Comparison of ENCODE assay signal across 8 cellular contexts in genomic region chr14:53152909-53153701, GRCh38. TPM values are rescaled to one million over a fixed set of nuclear protein-coding genes. Genes with fewer than 3 reads are reported as not detected.
DNase-seq lines count a peak whose midpoint lies in the region; ATAC-seq and TF ChIP-seq lines count a peak whose summit lies in the region.

DDHD1 (minus strand) TSS chr14:53153323; CDS start chr14:53153098, 225 bp downstream.

- peak within 1 kb of the TSS; percentile 94 for H3K27ac Mint-ChIP-seq in HFFc6
- H3K27ac Mint-ChIP-seq in T-cell = peak within 1 kb of the TSS; percentile 97 to 98

- ATAC-seq in T-cell (replicated peaks in 1 of 4) (peak; percentile 83 to 89 (median 86)), heart left ventricle (peak; percentile 66 to 96 (median 92)), upper lobe of right lung (peak; percentile 96)

- no peaks in the 10 kb centered on the region for H3K27me3 ChIP-seq in adipocyte (replicated peaks; ENCODE audit: control insufficient read depth, insufficient read depth, low read length)
- no peaks in the 10 kb centered on the region for H3K27me3 ChIP-seq in heart left ventricle
- H3K27me3 ChIP-seq in upper lobe of right lung = no peaks in the 10 kb centered on the region

- DNase-seq in GM10266 (ENCODE audit: extremely low spot score) (peak; percentile 93), HFFc6 (peak; percentile 29), NB4 (ENCODE audit: low read depth) (peak; percentile 89), T-cell (peak; percentile 63 to 87 (median 80)), adipocyte (ENCODE audit: low read depth) (peak; percentile 90), heart left ventricle (peak; percentile 75 to 92 (median 85)), posterior vena cava (ENCODE audit: low spot score) (peak; percentile 91), upper lobe of right lung (peak; percentile 91)

- H3K4me3 ChIP-seq in NB4 (ENCODE audit: low read depth, low read length) (peak within 1 kb of the TSS; percentile 92), adipocyte (ENCODE audit: low read length) (peak within 1 kb of the TSS; percentile 91), heart left ventricle (peak within 1 kb of the TSS; percentile 58 to 96 (median 88)), upper lobe of right lung (peak within 1 kb of the TSS; percentile 89)

- TF ChIP-seq POLR2A in NB4 (IDR thresholded peaks at IDR 0.05; ENCODE audit: extremely low read depth, insufficient read length) = peak; percentile 83
- peak in 1 of 2 donors; percentile 64 for TF ChIP-seq POLR2A in heart left ventricle (IDR thresholded peaks at IDR 0.05)

- TF ChIP-seq CTCF in GM10266 (IDR thresholded peaks at IDR 0.05; ENCODE audit: control insufficient read depth, insufficient read depth, low read depth, missing control alignments) = no peak
- TF ChIP-seq CTCF in HFFc6 (IDR thresholded peaks at IDR 0.05) = no peak
- no peak for TF ChIP-seq CTCF in NB4 (IDR thresholded peaks at IDR 0.05; ENCODE audit: low read depth, low read length)
- TF ChIP-seq CTCF in heart left ventricle (IDR thresholded peaks at IDR 0.05) = no peak
- no peak for TF ChIP-seq CTCF in upper lobe of right lung (IDR thresholded peaks at IDR 0.05)

- peak within 1 kb of the TSS; percentile 80 to 95 (median 89) for H3K27ac ChIP-seq in heart left ventricle
- peak within 1 kb of the TSS; percentile 87 for H3K27ac ChIP-seq in upper lobe of right lung

- no peaks in the 10 kb centered on the region for H3K36me3 Mint-ChIP-seq in HFFc6 (ENCODE audit: low read depth)
- H3K36me3 Mint-ChIP-seq in T-cell = peaks cover 9% of the 10 kb centered on the region

- H3K4me1 Mint-ChIP-seq in HFFc6 (ENCODE audit: low read depth) (peaks cover 37% of the 10 kb centered on the region), T-cell (peaks cover 46 to 54% (median 47%) of the 10 kb centered on the region in 3 donors)

- peak within 1 kb of the TSS; percentile 90 for H3K9ac ChIP-seq in adipocyte (ENCODE audit: low read length)

- CTCF ChIA-PET in T-cell (lab: Charles Lee) = interaction anchor here (0.5 to 3.1 kb wide), 7 partner anchors 12 to 195 kb away, joined by 3 to 23 read pairs (median 4); no protein-coding TSS in a partner anchor

- peaks cover 21% of the 10 kb centered on the region for H3K4me1 ChIP-seq in adipocyte (ENCODE audit: control insufficient read depth, insufficient read depth, low read length)
- peaks cover 0 to 41% (median 15%) of the 10 kb centered on the region in 12 donors for H3K4me1 ChIP-seq in heart left ventricle
- H3K4me1 ChIP-seq in upper lobe of right lung = peaks cover 20% of the 10 kb centered on the region

- H3K4me3 Mint-ChIP-seq in HFFc6 (peak within 1 kb of the TSS; percentile 100), T-cell (peak within 1 kb of the TSS; percentile 96 to 99 (median 98))

- H3K36me3 ChIP-seq in adipocyte (ENCODE audit: control insufficient read depth, insufficient read depth, low read length, severe bottlenecking) (no peaks in the 10 kb centered on the region), heart left ventricle (no peaks in the 10 kb centered on the region), upper lobe of right lung (no peaks in the 10 kb centered on the region)

- intact Hi-C loops in heart left ventricle (cut with DNase I) (loop anchor here in 2 of 10 donors (5.0 to 10.0 kb wide), 4 partner anchors 142 to 448 kb away; partner anchors contain the start of gene PSMC6 (in 1 of the 2)), posterior vena cava (cut with DNase I) (no loop called here), upper lobe of right lung (cut with DNase I) (no loop called here)

- H3K9me3 ChIP-seq in adipocyte (ENCODE audit: control insufficient read depth, low read length) (no peaks in the 10 kb centered on the region), heart left ventricle (no peaks in the 10 kb centered on the region), upper lobe of right lung (no peaks in the 10 kb centered on the region)

- POLR2A ChIA-PET in T-cell (lab: Charles Lee) = interaction anchor here (0.6 to 2.7 kb wide), 9 partner anchors 10 to 599 kb away, joined by 3 to 16 read pairs (median 3); no protein-coding TSS in a partner anchor

- H3K9me3 Mint-ChIP-seq in HFFc6 (no peaks in the 10 kb centered on the region), T-cell (no peaks in the 10 kb centered on the region)

- H3K27me3 Mint-ChIP-seq in HFFc6 (ENCODE audit: insufficient read depth) (no peaks in the 10 kb centered on the region; the same call in 1 of the 2 replicates), T-cell (no peaks in the 10 kb centered on the region)

- 2 to 3% (median 2%) methylated on average over 33 to 91 of the region's 91 CpGs for WGBS in heart left ventricle, 4 donors

RNA-seq across cellular contexts. Expression of gene DDHD1, which starts in this region (rescaled TPM):
- total RNA-seq in HFFc6 (2021; fragmentation: NEBNext Ultra II Directional; extraction: Animal tissue kit (Norgen Biotek cat#: 25700)) = 10 to 100 TPM in 2 of 6 experiments, 1 to 10 TPM in 4; 9.1 to 10.7 (median 9.7) TPM
- total RNA-seq in T-cell (10 to 100 TPM; 36.6 to 69.6 (median 45.4) TPM), heart left ventricle (10 to 100 TPM in 2 of 9 donors, 1 to 10 TPM in 7; 5.9 to 12.1 (median 7.8) TPM), posterior vena cava (10 to 100 TPM; 15.8 to 20.1 TPM), upper lobe of right lung (25.3 TPM)
- 1 to 10 TPM; 3.5 TPM for polyA plus RNA-seq in heart left ventricle

Comparison
In these comparisons a context has a peak if more than half of its experiments do, and no peak if none do; other contexts are left out.
1. Peak in every context shown above with its lines: DNase-seq, ATAC-seq, H3K4me3 ChIP-seq and H3K27ac ChIP-seq.
2. DNase-seq: peak in every context shown above with its lines; median percentile 93 in GM10266; 91 in posterior vena cava; 91 in upper lobe of right lung; 90 in adipocyte; 89 in NB4; 85 in heart left ventricle; 80 in T-cell; 29 in HFFc6.